In the genomic region with DNA sequence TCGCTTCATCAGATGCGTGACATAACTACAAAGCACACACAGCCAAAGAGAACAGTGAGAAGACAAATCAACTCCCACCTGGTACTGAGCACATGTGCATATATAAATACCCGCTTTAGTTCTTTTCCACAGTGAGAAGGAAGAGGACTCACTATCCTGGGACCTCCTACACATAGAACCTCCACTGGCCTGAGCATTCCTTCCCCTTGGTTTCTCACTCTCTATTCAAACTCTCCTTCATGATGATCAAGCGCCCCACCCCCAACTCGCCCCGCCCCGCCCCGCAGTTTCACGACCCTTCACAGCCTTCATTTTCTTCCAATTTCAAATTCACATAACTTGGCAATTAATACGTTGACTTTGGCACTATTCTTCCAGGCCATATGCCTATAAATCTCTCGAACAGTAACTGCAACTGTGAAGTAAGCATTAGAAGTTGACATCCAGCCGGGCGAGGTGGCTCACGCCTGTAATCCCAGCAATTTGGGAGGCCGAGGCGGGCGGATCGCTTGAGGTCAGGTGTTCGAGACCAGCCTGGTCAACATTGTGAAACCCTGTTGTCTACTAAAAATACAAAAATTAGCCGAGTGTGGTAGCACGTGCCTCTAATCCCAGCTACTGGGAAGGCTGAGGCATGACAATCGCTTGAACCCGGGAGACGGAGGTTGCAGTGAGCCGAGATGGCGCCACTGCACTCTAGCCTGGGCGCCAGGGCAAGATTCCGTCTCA, we compare ENCODE assay signal across 7 cellular contexts. TPM values are rescaled to one million over a fixed set of nuclear protein-coding genes. Genes with fewer than 3 reads are reported as not detected.
DNase-seq lines count a peak whose midpoint lies in the region; ATAC-seq, FAIRE-seq and TF ChIP-seq lines count a peak whose summit lies in the region.

No MANE protein-coding gene starts in this region.

- H3K4me1 Mint-ChIP-seq in activated naive CD8-positive, alpha-beta T cell treated with anti-CD3 and anti-CD28 coated beads for 36 hours: peaks cover 34% of the 10 kb centered on the region

- DNase-seq in Jurkat, Clone E6-1 (ENCODE audit: low read depth, low spot score): no peak
- no peak for DNase-seq in activated naive CD8-positive, alpha-beta T cell treated with anti-CD3 and anti-CD28 coated beads for 36 hours
- no peak for DNase-seq in kidney
- DNase-seq in stomach: no peak
- no peak for DNase-seq in inferior parietal cortex (ENCODE audit: extremely low spot score)

- no peak for FAIRE-seq in kidney (lab: Jason Lieb, UNC)

- H3K4me3 Mint-ChIP-seq in activated naive CD8-positive, alpha-beta T cell treated with anti-CD3 and anti-CD28 coated beads for 36 hours: peak overlapping the region; percentile 98

- peak overlapping the region; percentile 95 for H3K27ac Mint-ChIP-seq in activated naive CD8-positive, alpha-beta T cell treated with anti-CD3 and anti-CD28 coated beads for 36 hours

- no peak for TF ChIP-seq CTCF in kidney (IDR thresholded peaks at IDR 0.05; ENCODE audit: borderline replicate concordance, extremely low read depth, insufficient read depth)
- TF ChIP-seq CTCF in stomach (IDR thresholded peaks at IDR 0.05): no peak

- peak overlapping the region in 1 of 2 donors; percentile 76 for H3K27ac ChIP-seq in kidney (ENCODE audit: low read depth in 2 of 2, low read length in 2 of 2)
- H3K27ac ChIP-seq in stomach: peak overlapping the region; percentile 63 to 93 (median 91)

- TF ChIP-seq EP300 in stomach (IDR thresholded peaks at IDR 0.05): no peak

- H3K9me3 ChIP-seq in kidney (ENCODE audit: control insufficient read depth in 1 of 2, low read length in 2 of 2) (no peaks in the 10 kb centered on the region), stomach (no peaks in the 10 kb centered on the region)

- H3K36me3 ChIP-seq in kidney (ENCODE audit: control insufficient read depth in 1 of 2, insufficient read depth in 2 of 2, low read length in 2 of 2): peaks cover 14 to 31% of the 10 kb centered on the region in 2 donors
- peaks cover 30 to 52% (median 49%) of the 10 kb centered on the region in 4 donors for H3K36me3 ChIP-seq in stomach

- H3K9me3 Mint-ChIP-seq in activated naive CD8-positive, alpha-beta T cell treated with anti-CD3 and anti-CD28 coated beads for 36 hours: no peaks in the 10 kb centered on the region

- intact Hi-C loops in kidney (cut with DNase I): no loop called here
- intact Hi-C loops in stomach (cut with DNase I; ENCODE audit: low total_unique reads): no loop called here

- ATAC-seq in GM21528 (IDR thresholded peaks at IDR 0.05; ENCODE audit: low FRiP score, unreplicated experiment) (no peak), GM21737 (IDR thresholded peaks at IDR 0.05; ENCODE audit: unreplicated experiment) (no peak)

- peak overlapping the region; percentile 92 to 98 for H3K9ac ChIP-seq in kidney (ENCODE audit: low read length in 2 of 2)

- H3K4me3 ChIP-seq in Jurkat, Clone E6-1 (ENCODE audit: low read length): peak overlapping the region; percentile 99
- H3K4me3 ChIP-seq in kidney (ENCODE audit: low read length in 2 of 2): peak overlapping the region; percentile 85 to 90
- peak overlapping the region; percentile 73 to 98 (median 86) for H3K4me3 ChIP-seq in stomach

- H3K27me3 Mint-ChIP-seq in activated naive CD8-positive, alpha-beta T cell treated with anti-CD3 and anti-CD28 coated beads for 36 hours: no peaks in the 10 kb centered on the region

- no peaks in the 10 kb centered on the region for H3K27me3 ChIP-seq in stomach

- WGBS in stomach, 5 donors: 11 to 17% (median 12%) methylated on average over 28 of the region's 28 CpGs

- peaks cover 64% of the 10 kb centered on the region for H3K36me3 Mint-ChIP-seq in activated naive CD8-positive, alpha-beta T cell treated with anti-CD3 and anti-CD28 coated beads for 36 hours

- no peak for TF ChIP-seq POLR2A in stomach (IDR thresholded peaks at IDR 0.05)

- H3K4me1 ChIP-seq in kidney (ENCODE audit: control insufficient read depth in 1 of 2, insufficient read depth in 1 of 2, low read depth in 1 of 2, low read length in 2 of 2) (peaks cover 0 to 7% of the 10 kb centered on the region in 2 donors), stomach (peaks cover 12 to 40% (median 33%) of the 10 kb centered on the region in 4 donors)

RNA-seq across cellular contexts. Expression of a gene that starts 1.1 kb away (rescaled TPM):
- polyA plus RNA-seq in Jurkat, Clone E6-1 (2012; ENCODE audit: insufficient read depth, insufficient read length): 4,190 TPM
- total RNA-seq in activated naive CD8-positive, alpha-beta T cell treated with anti-CD3 and anti-CD28 coated beads for 36 hours: 1,000 to 10,000 TPM; 2,631 to 2,669 TPM
- total RNA-seq in kidney (1,125 TPM), stomach (1,000 to 10,000 TPM in 3 of 5 donors, 100 to 1,000 TPM in 2; 364 to 1,880 (median 1,294) TPM)
- polyA plus RNA-seq in kidney (ENCODE audit: insufficient read depth, low read depth, low replicate concordance) (2,465 TPM), stomach (1,000 to 10,000 TPM; 4,707 to 5,380 (median 4,866) TPM)
